Comparison of ENCODE assay signal across 23 cellular contexts in genomic region chr15:83815506-83815905, GRCh38.
"Had no signal": no experiment of that assay in that cellular context is flagged by ENCODE, and none has a peak within 500 bp of the region (broad histone marks: within the 10 kb centered on the region; RNA-seq: fewer than 3 reads in every experiment).

No MANE protein-coding gene starts in this region.

- DNase-seq: activated CD4-positive, alpha-beta T cell treated with anti-CD3 and anti-CD28 coated beads, Interleukin-2, amount 10 ng/mL, durations not matched to agents 24 days and 14 days; activated CD8-positive, alpha-beta memory T cell treated with anti-CD3 and anti-CD28 coated beads, Interleukin-2, amount 10 ng/mL, durations not matched to agents 7 days and 5 days; activated CD8-positive, alpha-beta T cell treated with anti-CD3 and anti-CD28 coated beads for 36 hours; activated gamma-delta T cell; activated naive CD4-positive, alpha-beta T cell treated with anti-CD3 and anti-CD28 coated beads, Interleukin-2, amount 50 U/mL, for 16 hours; activated naive CD8-positive, alpha-beta T cell treated with anti-CD3 and anti-CD28 coated beads, Interleukin-2, amount 50 U/mL, for 24 hours; activated T-cell treated with anti-CD3 and anti-CD28 coated beads for 4 hours; anterior cingulate cortex; caudate nucleus; effector CD4-positive, alpha-beta T cell; foreskin keratinocyte; mesenchymal stem cell; mucosa of descending colon; nephron progenitor cell; occipital lobe; right lobe of liver; stimulated activated CD4-positive, alpha-beta T cell treated with anti-CD3 and anti-CD28 coated beads, Interleukin-2, amount 100 ng/mL, for 48 hours; stimulated activated CD8-positive, alpha-beta memory T cell treated with anti-CD3 and anti-CD28 coated beads, Interleukin-4, amount 100 ng/mL, for 48 hours; stimulated activated naive B cell treated with anti-CD40 and anti-IgM and Interleukin-4, amounts not matched to agents 10 μg/mL and 1 μg/mL and 100 μg/mL, for 72 hours had no signal

- H3K9me3 ChIP-seq: mucosa of descending colon, prostate gland, right lobe of liver, vagina had no signal

- H3K36me3 ChIP-seq: prostate gland, right lobe of liver, vagina had no signal

- H3K4me3 ChIP-seq: mucosa of descending colon, prostate gland, right lobe of liver, smooth muscle cell, vagina had no signal

- H3K4me2 ChIP-seq: smooth muscle cell had no signal

- H3K4me1 ChIP-seq: foreskin keratinocyte, prostate gland, right lobe of liver had no signal

- H3K27me3 ChIP-seq: foreskin keratinocyte, right lobe of liver, vagina had no signal

- H3K27ac ChIP-seq: foreskin keratinocyte, prostate gland, right lobe of liver, vagina, VCaP had no signal
